In the genomic region with DNA sequence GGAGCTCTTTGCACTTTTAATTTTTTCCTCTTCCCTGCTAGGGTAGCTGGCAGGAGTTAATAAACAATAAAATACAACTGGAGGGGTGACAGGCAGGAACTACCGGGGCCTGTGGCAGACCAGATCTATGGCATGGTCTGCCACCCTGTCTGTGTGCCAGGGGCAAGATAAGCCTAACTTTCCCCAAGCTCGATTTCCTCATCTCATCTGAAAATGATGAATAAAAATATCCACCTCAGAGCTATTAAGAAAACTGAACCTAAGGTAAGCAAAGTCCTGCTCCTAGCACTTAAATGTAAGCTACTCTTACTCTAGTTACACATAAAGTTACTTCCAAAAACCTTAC, we compare ENCODE assay signal across 8 cellular contexts. TPM values are rescaled to one million over a fixed set of nuclear protein-coding genes. Genes with fewer than 3 reads are reported as not detected.
DNase-seq lines count a peak whose midpoint lies in the region; ATAC-seq and TF ChIP-seq lines count a peak whose summit lies in the region.

No MANE protein-coding gene starts in this region.

- H3K36me3 ChIP-seq in MG63 (peaks cover 8% of the 10 kb centered on the region), ectodermal cell (ENCODE audit: control insufficient read depth, insufficient read depth, low read length) (no peaks in the 10 kb centered on the region), neural progenitor cell (no peaks in the 10 kb centered on the region)

- H3K4me1 ChIP-seq in ectodermal cell (ENCODE audit: control insufficient read depth, insufficient read depth, low read length) (peaks cover 7% of the 10 kb centered on the region), neural progenitor cell (peaks cover 13% of the 10 kb centered on the region)

- ATAC-seq in GM21576 (IDR thresholded peaks at IDR 0.05; ENCODE audit: unreplicated experiment) = no peak
- no peak for ATAC-seq in GM19328 (IDR thresholded peaks at IDR 0.05; ENCODE audit: unreplicated experiment)

- H3K79me2 ChIP-seq in neural progenitor cell (ENCODE audit: low read depth) = peaks cover 8% of the 10 kb centered on the region

- H3K27me3 ChIP-seq in MG63 (no peaks in the 10 kb centered on the region), ectodermal cell (ENCODE audit: control insufficient read depth, insufficient read depth, low read length, poor library complexity, severe bottlenecking) (no peaks in the 10 kb centered on the region), neural progenitor cell (no peaks in the 10 kb centered on the region)

- peak overlapping the region; percentile 90 for H3K4me3 Mint-ChIP-seq in neural progenitor cell

- peak overlapping the region; percentile 93 for H3K4me2 ChIP-seq in neural progenitor cell

- H3K27ac Mint-ChIP-seq in neural progenitor cell = peak overlapping the region; percentile 77

- no peak overlapping the region for H3K9ac ChIP-seq in neural progenitor cell

- H3K27me3 Mint-ChIP-seq in neural progenitor cell (ENCODE audit: insufficient read depth, low read depth) = peaks cover 2% of the 10 kb centered on the region

- TF ChIP-seq CTCF in C4-2B (conservative IDR thresholded peaks at IDR 0.05) (no peak), neural progenitor cell (IDR thresholded peaks at IDR 0.05) (no peak)

- 79 to 85% methylated on average over 2 of the region's 2 CpGs for WGBS in ectodermal cell, 2 experiments

- H3K9me3 Mint-ChIP-seq in neural progenitor cell = no peaks in the 10 kb centered on the region

- DNase-seq in MG63 = no peak
- no peak for DNase-seq in neural progenitor cell (ENCODE audit: low spot score)
- no peak for DNase-seq in iPS-NIHi11 (ENCODE audit: low spot score)
- DNase-seq in stimulated activated CD8-positive, alpha-beta memory T cell treated with anti-CD3 and anti-CD28 coated beads, Interleukin-4, amount 100 ng/mL, for 48 hours = no peak

- H3K36me3 Mint-ChIP-seq in neural progenitor cell = peaks cover 5% of the 10 kb centered on the region

- H3K9me3 ChIP-seq in MG63 (no peaks in the 10 kb centered on the region), ectodermal cell (ENCODE audit: control insufficient read depth, low read length) (no peaks in the 10 kb centered on the region), neural progenitor cell (ENCODE audit: low read depth) (no peaks in the 10 kb centered on the region)

- H3K4me3 ChIP-seq in MG63 = peak overlapping the region; percentile 76
- peak overlapping the region; percentile 89 for H3K4me3 ChIP-seq in ectodermal cell (ENCODE audit: insufficient read depth, low read depth, low read length)
- peak overlapping the region; percentile 75 for H3K4me3 ChIP-seq in neural progenitor cell

- H4K20me1 ChIP-seq in neural progenitor cell (ENCODE audit: low read depth) = no peaks in the 10 kb centered on the region

- H3F3A ChIP-seq in neural progenitor cell (ENCODE audit: low read depth) = peaks cover 6% of the 10 kb centered on the region

- H2AFZ ChIP-seq in neural progenitor cell (replicated peaks) = peak overlapping the region; percentile 98

- peaks cover 20% of the 10 kb centered on the region for H3K4me1 Mint-ChIP-seq in neural progenitor cell

- H3K27ac ChIP-seq in C4-2B (peak overlapping the region; percentile 90), ectodermal cell (ENCODE audit: insufficient read depth, low read depth, low read length, poor library complexity, severe bottlenecking) (no peak overlapping the region), neural progenitor cell (no peak overlapping the region)

RNA-seq across cellular contexts. Expression of a gene that starts 0.9 kb away (rescaled TPM):
- 14.4 and 24.4 TPM in 2 replicates for total RNA-seq in MG63 (2014; rRNA removed; shearing (Covaris generic); ENCODE audit: low replicate concordance)
- polyA plus RNA-seq in ectodermal cell (2013, experiment 1 of 4) = 24.8 TPM
- polyA plus RNA-seq in ectodermal cell (2013, experiment 2 of 4) = 21.0 TPM
- polyA plus RNA-seq in ectodermal cell (2013, experiment 3 of 4) = 15.6 TPM
- polyA plus RNA-seq in ectodermal cell (2013, experiment 4 of 4) = 17.3 TPM
- 7.2 and 13.2 TPM in 2 replicates for total RNA-seq in neural progenitor cell (ENCODE audit: low replicate concordance)

RNA-seq across cellular contexts. Expression of a gene that starts 12.3 kb away (rescaled TPM):
- total RNA-seq in MG63 (2014; rRNA removed; shearing (Covaris generic); ENCODE audit: low replicate concordance) = not detected in 2 replicates
- polyA plus RNA-seq in ectodermal cell (2013, experiment 1 of 4) = 1.8 TPM
- 1.5 TPM for polyA plus RNA-seq in ectodermal cell (2013, experiment 2 of 4)
- 3.3 TPM for polyA plus RNA-seq in ectodermal cell (2013, experiment 3 of 4)
- 1.6 TPM for polyA plus RNA-seq in ectodermal cell (2013, experiment 4 of 4)
- total RNA-seq in neural progenitor cell (ENCODE audit: low replicate concordance) = 2.9 and 4.1 TPM in 2 replicates

RNA-seq across cellular contexts. Expression of a gene that starts 23.9 kb away (rescaled TPM):
- 20.7 and 44.0 TPM in 2 replicates for total RNA-seq in MG63 (2014; rRNA removed; shearing (Covaris generic); ENCODE audit: low replicate concordance)
- polyA plus RNA-seq in ectodermal cell (2013, experiment 1 of 4) = 34.3 TPM
- 34.3 TPM for polyA plus RNA-seq in ectodermal cell (2013, experiment 2 of 4)
- polyA plus RNA-seq in ectodermal cell (2013, experiment 3 of 4) = 23.1 TPM
- 28.4 TPM for polyA plus RNA-seq in ectodermal cell (2013, experiment 4 of 4)
- total RNA-seq in neural progenitor cell (ENCODE audit: low replicate concordance) = 9.5 and 20.0 TPM in 2 replicates

RNA-seq across cellular contexts. Expression of a gene that starts 28.9 kb away (rescaled TPM):
- total RNA-seq in MG63 (2014; rRNA removed; shearing (Covaris generic); ENCODE audit: low replicate concordance) = 124 and 126 TPM in 2 replicates
- polyA plus RNA-seq in ectodermal cell (2013, experiment 1 of 4) = 70.0 TPM
- polyA plus RNA-seq in ectodermal cell (2013, experiment 2 of 4) = 73.6 TPM
- polyA plus RNA-seq in ectodermal cell (2013, experiment 3 of 4) = 83.4 TPM
- polyA plus RNA-seq in ectodermal cell (2013, experiment 4 of 4) = 99.4 TPM
- total RNA-seq in neural progenitor cell (ENCODE audit: low replicate concordance) = 39.2 and 71.2 TPM in 2 replicates

RNA-seq across cellular contexts. Expression of a gene that starts 33.1 kb away (rescaled TPM):
- total RNA-seq in MG63 (2014; rRNA removed; shearing (Covaris generic); ENCODE audit: low replicate concordance) = 62.1 and 95.8 TPM in 2 replicates
- 82.7 TPM for polyA plus RNA-seq in ectodermal cell (2013, experiment 1 of 4)
- polyA plus RNA-seq in ectodermal cell (2013, experiment 2 of 4) = 77.3 TPM
- polyA plus RNA-seq in ectodermal cell (2013, experiment 3 of 4) = 72.0 TPM
- polyA plus RNA-seq in ectodermal cell (2013, experiment 4 of 4) = 78.7 TPM
- 23.7 and 96.3 TPM in 2 replicates for total RNA-seq in neural progenitor cell (ENCODE audit: low replicate concordance)
